In genomic region chrX:78213331-78213730, GRCh38 we compare ENCODE assay signal across 25 cellular contexts.
DNase-seq lines count a peak whose midpoint lies in the region; TF ChIP-seq lines count a peak whose summit lies in the region.
"Had no signal": no experiment of that assay in that cellular context is flagged by ENCODE, and none has a peak within 500 bp of the region (broad histone marks: within the 10 kb centered on the region; RNA-seq: fewer than 3 reads in every experiment).

No MANE protein-coding gene starts in this region.

- H3K4me3 ChIP-seq in endodermal cell (ENCODE audit: low read length) (no peak overlapping the region), sigmoid colon (no peak overlapping the region)
- H3K4me3 ChIP-seq in CD4-positive, alpha-beta memory T cell (ENCODE audit: low read length in 2 of 2) = no peak overlapping the region
- H3K4me3 ChIP-seq: GM12878, HAP-1, SJSA1 had no signal

- intact Hi-C loops in sigmoid colon (cut with DNase I) = no loop called here
- intact Hi-C loops in CD4-positive, alpha-beta memory T cell (cut with micrococcal nuclease) = no loop called here

- DNase-seq in ELF-1 (ENCODE audit: low read depth, low spot score) = peak; percentile 65
- peak; percentile 35 for DNase-seq in NCI-H1105 treated with DMSO at 0.1 percent for 48 hours (lab: John Stamatoyannopoulos, UW)
- DNase-seq in endodermal cell = peak; percentile 50
- DNase-seq in sigmoid colon = no peak
- DNase-seq in hepatic stellate cell (ENCODE audit: low spot score) = no peak
- DNase-seq in CD4-positive, alpha-beta memory T cell = no peak
- no peak for DNase-seq in medulla oblongata (ENCODE audit: extremely low spot score)
- DNase-seq: DMS153, GOT3, HFFc6, IMR-90, NCI-H1048, NCI-H1436, NCI-H187, NCI-H2081 treated with DMSO at 0.1 percent for 48 hours, NCI-H524 treated with DMSO at 0.1 percent for 48 hours, NCI-H82, Right ventricle myocardium superior, RPMI8226 had no signal

- POLR2A ChIA-PET in CD4-positive, alpha-beta memory T cell (lab: Charles Lee; ENCODE audit: partially characterized antibody) = no interaction called here

- H3K4me1 Mint-ChIP-seq in endodermal cell = no peaks in the 10 kb centered on the region
- H3K4me1 Mint-ChIP-seq in CD4-positive, alpha-beta memory T cell = no peaks in the 10 kb centered on the region
- H3K4me1 Mint-ChIP-seq: B cell, CD14-positive monocyte had no signal

- H3K4me3 Mint-ChIP-seq in endodermal cell = no peak overlapping the region
- no peak overlapping the region for H3K4me3 Mint-ChIP-seq in CD4-positive, alpha-beta memory T cell
- H3K4me3 Mint-ChIP-seq: B cell, CD14-positive monocyte, HFFc6 had no signal

- H3K9ac ChIP-seq in endodermal cell (ENCODE audit: extremely low read depth, low read length, poor library complexity, severe bottlenecking) = no peak overlapping the region
- H3K9ac ChIP-seq: KMS-11 had no signal

- H3K36me3 Mint-ChIP-seq in endodermal cell (ENCODE audit: low read depth) = peaks cover 4% of the 10 kb centered on the region
- no peaks in the 10 kb centered on the region for H3K36me3 Mint-ChIP-seq in CD4-positive, alpha-beta memory T cell
- H3K36me3 Mint-ChIP-seq: CD14-positive monocyte had no signal

- TF ChIP-seq CTCF in endodermal cell (conservative IDR thresholded peaks at IDR 0.05) (no peak), sigmoid colon (IDR thresholded peaks at IDR 0.05) (no peak)

- no peaks in the 10 kb centered on the region for H3K27me3 ChIP-seq in endodermal cell (ENCODE audit: control insufficient read depth, insufficient read depth, low read length, poor library complexity, severe bottlenecking)
- no peaks in the 10 kb centered on the region for H3K27me3 ChIP-seq in sigmoid colon
- no peaks in the 10 kb centered on the region for H3K27me3 ChIP-seq in CD4-positive, alpha-beta memory T cell (ENCODE audit: insufficient read depth, low read length)
- H3K27me3 ChIP-seq: SJSA1 had no signal

- H3K4me1 ChIP-seq in endodermal cell (ENCODE audit: control insufficient read depth, insufficient read depth, low read length) = peaks cover 8% of the 10 kb centered on the region
- no peaks in the 10 kb centered on the region for H3K4me1 ChIP-seq in sigmoid colon
- no peaks in the 10 kb centered on the region for H3K4me1 ChIP-seq in CD4-positive, alpha-beta memory T cell (ENCODE audit: insufficient read depth, low read length)
- H3K4me1 ChIP-seq: HAP-1, SJSA1 had no signal

- CTCF ChIA-PET in CD4-positive, alpha-beta memory T cell (lab: Charles Lee; ENCODE audit: partially characterized antibody) = no interaction called here

- H3K9me3 Mint-ChIP-seq in endodermal cell = peaks cover 89% of the 10 kb centered on the region
- H3K9me3 Mint-ChIP-seq in CD4-positive, alpha-beta memory T cell = peaks cover 0 to 14% (median 8%) of the 10 kb centered on the region in 8 donors
- H3K9me3 Mint-ChIP-seq: HFFc6 had no signal

- H3K27ac Mint-ChIP-seq in endodermal cell = no peak overlapping the region
- no peak overlapping the region for H3K27ac Mint-ChIP-seq in CD4-positive, alpha-beta memory T cell
- H3K27ac Mint-ChIP-seq: B cell, CD14-positive monocyte, HFFc6 had no signal

- H3K9me3 ChIP-seq in endodermal cell (ENCODE audit: control insufficient read depth, low read length) (peaks cover 39% of the 10 kb centered on the region), sigmoid colon (no peaks in the 10 kb centered on the region)
- no peaks in the 10 kb centered on the region for H3K9me3 ChIP-seq in CD4-positive, alpha-beta memory T cell (ENCODE audit: control insufficient read depth in 1 of 2, low read length in 2 of 2)
- H3K9me3 ChIP-seq: HAP-1, SJSA1 had no signal

- H3K27me3 Mint-ChIP-seq in endodermal cell (ENCODE audit: insufficient read depth) = no peaks in the 10 kb centered on the region
- no peaks in the 10 kb centered on the region for H3K27me3 Mint-ChIP-seq in CD4-positive, alpha-beta memory T cell
- H3K27me3 Mint-ChIP-seq: B cell had no signal

- WGBS in endodermal cell (ENCODE audit: insufficient coverage in 1 of 2, insufficient read length in 1 of 2), 2 experiments = 49 to 65% methylated on average over 2 to 3 of the region's 4 CpGs
- WGBS in sigmoid colon, 2 donors = 11 to 55% methylated on average over 4 of the region's 4 CpGs

- TF ChIP-seq EP300 in sigmoid colon (IDR thresholded peaks at IDR 0.05) = no peak

- no peak for TF ChIP-seq POLR2A in sigmoid colon (IDR thresholded peaks at IDR 0.05)

- H3K36me3 ChIP-seq in endodermal cell (ENCODE audit: control insufficient read depth, insufficient read depth, low read length) (no peaks in the 10 kb centered on the region), sigmoid colon (no peaks in the 10 kb centered on the region)
- H3K36me3 ChIP-seq in CD4-positive, alpha-beta memory T cell (ENCODE audit: insufficient read depth, low read length) = no peaks in the 10 kb centered on the region
- H3K36me3 ChIP-seq: HAP-1, SJSA1 had no signal

- H3K27ac ChIP-seq in endodermal cell (ENCODE audit: low read depth, low read length) (no peak overlapping the region), sigmoid colon (no peak overlapping the region)
- H3K27ac ChIP-seq in CD4-positive, alpha-beta memory T cell (ENCODE audit: low read depth, low read length) = no peak overlapping the region
- H3K27ac ChIP-seq: KMS-11, SJSA1 had no signal

Comparison
In these comparisons a context has a peak if more than half of its experiments do, and no peak if none do; other contexts are left out.
1. DNase-seq: peak in ELF-1 (single experiment), NCI-H1105 treated with DMSO at 0.1 percent for 48 hours (single experiment) and endodermal cell (single experiment); none in sigmoid colon (single experiment), hepatic stellate cell (single experiment), CD4-positive, alpha-beta memory T cell (0 of 5) and medulla oblongata (single experiment).